2 cellular contexts compared by ENCODE assay signal in the genomic region with DNA sequence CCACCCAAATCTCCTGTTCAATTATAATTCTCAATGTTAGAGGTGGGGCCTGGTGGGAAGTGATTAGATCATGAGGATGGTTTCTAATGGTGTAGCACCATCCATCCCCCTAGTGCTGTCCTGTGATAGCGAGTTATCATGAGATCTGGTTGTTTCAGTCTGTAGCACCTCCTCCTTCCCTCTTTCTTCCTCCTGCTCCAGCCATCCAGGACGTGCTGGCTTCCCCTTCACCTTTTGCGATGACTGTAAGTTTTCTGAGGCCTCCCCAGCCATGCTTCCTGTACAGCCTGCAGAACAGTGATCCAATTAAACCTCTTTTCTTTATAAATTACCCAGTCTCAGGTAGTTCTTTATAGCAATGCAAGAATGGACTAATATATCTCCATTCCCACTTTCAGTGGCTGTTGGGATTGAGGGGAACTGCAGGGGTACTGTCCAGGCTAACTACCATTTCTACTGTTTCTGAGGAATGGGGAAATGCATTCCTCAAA.
TF ChIP-seq lines count a peak whose summit lies in the region.

No MANE protein-coding gene starts in this region.

TF ChIP-seq in H1, 55 proteins besides CTCF, POLR2A, EP300 and RAD21:
- TF ChIP-seq SRF (IDR thresholded peaks at IDR 0.05; ENCODE audit: low read depth, low read length) = no peak
- TF ChIP-seq CREB1 (IDR thresholded peaks at IDR 0.05) = no peak
- TF ChIP-seq CBX8 (IDR thresholded peaks at IDR 0.05; ENCODE audit: borderline replicate concordance, low read depth, low read length) = no peak
- TF ChIP-seq FOSL1 (IDR thresholded peaks at IDR 0.05; ENCODE audit: insufficient read depth, low read depth, low read length) = no peak
- no peak for TF ChIP-seq GTF2F1 (IDR thresholded peaks at IDR 0.05; ENCODE audit: borderline replicate concordance, low read depth, low read length)
- TF ChIP-seq SIX5 (IDR thresholded peaks at IDR 0.05; ENCODE audit: low read depth, low read length) = no peak
- TF ChIP-seq POLR2AphosphoS5 (IDR thresholded peaks at IDR 0.05; ENCODE audit: low read depth, low read length) = no peak
- no peak for TF ChIP-seq E2F6 (IDR thresholded peaks at IDR 0.05)
- TF ChIP-seq SAP30 (IDR thresholded peaks at IDR 0.05; ENCODE audit: insufficient read depth, insufficient replicate concordance, low read length) = no peak
- TF ChIP-seq KDM4A (IDR thresholded peaks at IDR 0.05; ENCODE audit: low read depth, low read length, severe bottlenecking) = no peak
- TF ChIP-seq MAFK (IDR thresholded peaks at IDR 0.05; ENCODE audit: low read depth, low read length) = no peak
- TF ChIP-seq BRCA1 (IDR thresholded peaks at IDR 0.05; ENCODE audit: low read depth, low read length) = no peak
- no peak for TF ChIP-seq BCL11A (IDR thresholded peaks at IDR 0.05; ENCODE audit: low read depth in 2 of 2, low read length in 2 of 2)
- TF ChIP-seq RXRA (IDR thresholded peaks at IDR 0.05; ENCODE audit: insufficient read depth, low read depth, low read length) = no peak
- TF ChIP-seq SIN3A (conservative IDR thresholded peaks at IDR 0.05 in 1 of 2, IDR thresholded peaks at IDR 0.05 in 1 of 2; ENCODE audit: low read depth in 1 of 2, low read length in 2 of 2) = no peak
- TF ChIP-seq SP2 (IDR thresholded peaks at IDR 0.05; ENCODE audit: low read length) = no peak
- TF ChIP-seq POU5F1 (IDR thresholded peaks at IDR 0.05; ENCODE audit: low read depth, low read length) = no peak
- TF ChIP-seq, protein P1, sequence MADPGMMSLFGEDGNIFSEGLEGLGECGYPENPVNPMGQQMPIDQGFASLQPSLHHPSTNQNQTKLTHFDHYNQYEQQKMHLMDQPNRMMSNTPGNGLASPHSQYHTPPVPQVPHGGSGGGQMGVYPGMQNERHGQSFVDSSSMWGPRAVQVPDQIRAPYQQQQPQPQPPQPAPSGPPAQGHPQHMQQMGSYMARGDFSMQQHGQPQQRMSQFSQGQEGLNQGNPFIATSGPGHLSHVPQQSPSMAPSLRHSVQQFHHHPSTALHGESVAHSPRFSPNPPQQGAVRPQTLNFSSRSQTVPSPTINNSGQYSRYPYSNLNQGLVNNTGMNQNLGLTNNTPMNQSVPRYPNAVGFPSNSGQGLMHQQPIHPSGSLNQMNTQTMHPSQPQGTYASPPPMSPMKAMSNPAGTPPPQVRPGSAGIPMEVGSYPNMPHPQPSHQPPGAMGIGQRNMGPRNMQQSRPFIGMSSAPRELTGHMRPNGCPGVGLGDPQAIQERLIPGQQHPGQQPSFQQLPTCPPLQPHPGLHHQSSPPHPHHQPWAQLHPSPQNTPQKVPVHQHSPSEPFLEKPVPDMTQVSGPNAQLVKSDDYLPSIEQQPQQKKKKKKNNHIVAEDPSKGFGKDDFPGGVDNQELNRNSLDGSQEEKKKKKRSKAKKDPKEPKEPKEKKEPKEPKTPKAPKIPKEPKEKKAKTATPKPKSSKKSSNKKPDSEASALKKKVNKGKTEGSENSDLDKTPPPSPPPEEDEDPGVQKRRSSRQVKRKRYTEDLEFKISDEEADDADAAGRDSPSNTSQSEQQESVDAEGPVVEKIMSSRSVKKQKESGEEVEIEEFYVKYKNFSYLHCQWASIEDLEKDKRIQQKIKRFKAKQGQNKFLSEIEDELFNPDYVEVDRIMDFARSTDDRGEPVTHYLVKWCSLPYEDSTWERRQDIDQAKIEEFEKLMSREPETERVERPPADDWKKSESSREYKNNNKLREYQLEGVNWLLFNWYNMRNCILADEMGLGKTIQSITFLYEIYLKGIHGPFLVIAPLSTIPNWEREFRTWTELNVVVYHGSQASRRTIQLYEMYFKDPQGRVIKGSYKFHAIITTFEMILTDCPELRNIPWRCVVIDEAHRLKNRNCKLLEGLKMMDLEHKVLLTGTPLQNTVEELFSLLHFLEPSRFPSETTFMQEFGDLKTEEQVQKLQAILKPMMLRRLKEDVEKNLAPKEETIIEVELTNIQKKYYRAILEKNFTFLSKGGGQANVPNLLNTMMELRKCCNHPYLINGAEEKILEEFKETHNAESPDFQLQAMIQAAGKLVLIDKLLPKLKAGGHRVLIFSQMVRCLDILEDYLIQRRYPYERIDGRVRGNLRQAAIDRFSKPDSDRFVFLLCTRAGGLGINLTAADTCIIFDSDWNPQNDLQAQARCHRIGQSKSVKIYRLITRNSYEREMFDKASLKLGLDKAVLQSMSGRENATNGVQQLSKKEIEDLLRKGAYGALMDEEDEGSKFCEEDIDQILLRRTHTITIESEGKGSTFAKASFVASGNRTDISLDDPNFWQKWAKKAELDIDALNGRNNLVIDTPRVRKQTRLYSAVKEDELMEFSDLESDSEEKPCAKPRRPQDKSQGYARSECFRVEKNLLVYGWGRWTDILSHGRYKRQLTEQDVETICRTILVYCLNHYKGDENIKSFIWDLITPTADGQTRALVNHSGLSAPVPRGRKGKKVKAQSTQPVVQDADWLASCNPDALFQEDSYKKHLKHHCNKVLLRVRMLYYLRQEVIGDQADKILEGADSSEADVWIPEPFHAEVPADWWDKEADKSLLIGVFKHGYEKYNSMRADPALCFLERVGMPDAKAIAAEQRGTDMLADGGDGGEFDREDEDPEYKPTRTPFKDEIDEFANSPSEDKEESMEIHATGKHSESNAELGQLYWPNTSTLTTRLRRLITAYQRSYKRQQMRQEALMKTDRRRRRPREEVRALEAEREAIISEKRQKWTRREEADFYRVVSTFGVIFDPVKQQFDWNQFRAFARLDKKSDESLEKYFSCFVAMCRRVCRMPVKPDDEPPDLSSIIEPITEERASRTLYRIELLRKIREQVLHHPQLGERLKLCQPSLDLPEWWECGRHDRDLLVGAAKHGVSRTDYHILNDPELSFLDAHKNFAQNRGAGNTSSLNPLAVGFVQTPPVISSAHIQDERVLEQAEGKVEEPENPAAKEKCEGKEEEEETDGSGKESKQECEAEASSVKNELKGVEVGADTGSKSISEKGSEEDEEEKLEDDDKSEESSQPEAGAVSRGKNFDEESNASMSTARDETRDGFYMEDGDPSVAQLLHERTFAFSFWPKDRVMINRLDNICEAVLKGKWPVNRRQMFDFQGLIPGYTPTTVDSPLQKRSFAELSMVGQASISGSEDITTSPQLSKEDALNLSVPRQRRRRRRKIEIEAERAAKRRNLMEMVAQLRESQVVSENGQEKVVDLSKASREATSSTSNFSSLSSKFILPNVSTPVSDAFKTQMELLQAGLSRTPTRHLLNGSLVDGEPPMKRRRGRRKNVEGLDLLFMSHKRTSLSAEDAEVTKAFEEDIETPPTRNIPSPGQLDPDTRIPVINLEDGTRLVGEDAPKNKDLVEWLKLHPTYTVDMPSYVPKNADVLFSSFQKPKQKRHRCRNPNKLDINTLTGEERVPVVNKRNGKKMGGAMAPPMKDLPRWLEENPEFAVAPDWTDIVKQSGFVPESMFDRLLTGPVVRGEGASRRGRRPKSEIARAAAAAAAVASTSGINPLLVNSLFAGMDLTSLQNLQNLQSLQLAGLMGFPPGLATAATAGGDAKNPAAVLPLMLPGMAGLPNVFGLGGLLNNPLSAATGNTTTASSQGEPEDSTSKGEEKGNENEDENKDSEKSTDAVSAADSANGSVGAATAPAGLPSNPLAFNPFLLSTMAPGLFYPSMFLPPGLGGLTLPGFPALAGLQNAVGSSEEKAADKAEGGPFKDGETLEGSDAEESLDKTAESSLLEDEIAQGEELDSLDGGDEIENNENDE (IDR thresholded peaks at IDR 0.05; ENCODE audit: insufficient replicate concordance, low read length) = no peak

TF ChIP-seq in SK-N-SH treated with all-trans-retinoic acid at 6 μM for 48 hours, 23 proteins besides CTCF, POLR2A, EP300 and RAD21:
- TF ChIP-seq OSR1 (CRISPR knock-in tag; IDR thresholded peaks at IDR 0.05) = no peak
- no peak for TF ChIP-seq ZNF8 (CRISPR knock-in tag; IDR thresholded peaks at IDR 0.05)
- TF ChIP-seq BACH2 (CRISPR knock-in tag; IDR thresholded peaks at IDR 0.05; ENCODE audit: borderline replicate concordance) = no peak
- TF ChIP-seq, protein P2, sequence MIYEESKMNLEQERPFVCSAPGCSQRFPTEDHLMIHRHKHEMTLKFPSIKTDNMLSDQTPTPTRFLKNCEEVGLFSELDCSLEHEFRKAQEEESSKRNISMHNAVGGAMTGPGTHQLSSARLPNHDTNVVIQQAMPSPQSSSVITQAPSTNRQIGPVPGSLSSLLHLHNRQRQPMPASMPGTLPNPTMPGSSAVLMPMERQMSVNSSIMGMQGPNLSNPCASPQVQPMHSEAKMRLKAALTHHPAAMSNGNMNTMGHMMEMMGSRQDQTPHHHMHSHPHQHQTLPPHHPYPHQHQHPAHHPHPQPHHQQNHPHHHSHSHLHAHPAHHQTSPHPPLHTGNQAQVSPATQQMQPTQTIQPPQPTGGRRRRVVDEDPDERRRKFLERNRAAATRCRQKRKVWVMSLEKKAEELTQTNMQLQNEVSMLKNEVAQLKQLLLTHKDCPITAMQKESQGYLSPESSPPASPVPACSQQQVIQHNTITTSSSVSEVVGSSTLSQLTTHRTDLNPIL (CRISPR knock-in tag; IDR thresholded peaks at IDR 0.05; ENCODE audit: low read depth) = no peak
- TF ChIP-seq POU6F1 (CRISPR knock-in tag; IDR thresholded peaks at IDR 0.05; ENCODE audit: borderline replicate concordance, low read depth) = no peak
- no peak for TF ChIP-seq TOX (CRISPR knock-in tag; IDR thresholded peaks at IDR 0.05; ENCODE audit: borderline replicate concordance)
- no peak for TF ChIP-seq ZFP3 (CRISPR knock-in tag; IDR thresholded peaks at IDR 0.05)
- TF ChIP-seq TCF4 (CRISPR knock-in tag; IDR thresholded peaks at IDR 0.05; ENCODE audit: borderline replicate concordance) = no peak
